Comparison of ENCODE assay signal across 10 cellular contexts in the genomic region with DNA sequence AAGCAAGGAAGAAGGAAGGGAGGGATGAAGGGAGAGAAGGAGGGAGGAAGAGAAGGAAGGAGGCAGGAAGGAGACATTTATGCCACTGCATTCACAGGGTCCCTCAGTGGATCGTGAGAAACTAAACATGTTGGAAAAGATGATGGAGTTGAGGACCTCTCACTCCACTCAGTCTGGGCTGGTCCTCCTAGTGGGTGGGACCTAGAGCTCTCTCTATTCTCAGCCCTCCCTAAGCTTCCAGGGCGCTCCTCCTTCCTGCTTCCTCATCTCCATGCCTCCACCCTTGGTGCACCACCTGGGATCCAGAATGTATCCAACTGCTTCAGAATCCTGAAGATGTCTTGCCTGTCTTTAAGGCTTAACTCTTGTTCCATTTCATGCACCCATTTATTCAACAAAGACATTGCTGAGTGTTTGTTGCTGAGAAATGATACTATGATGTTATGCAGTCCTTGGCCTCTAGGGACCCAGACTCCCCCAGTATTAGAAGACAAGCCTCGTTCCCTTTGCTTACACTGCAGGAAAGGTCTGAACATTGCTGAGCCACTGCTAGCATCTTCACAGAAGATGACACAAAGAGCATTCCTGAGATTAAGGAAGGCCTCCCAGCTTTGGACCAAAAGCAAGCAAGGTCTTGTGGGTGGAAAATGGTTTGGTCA.
A peak's percentile ranks its signal among the peaks of the same experiment; 100 is the strongest.
DNase-seq lines count a peak whose midpoint lies in the region; ATAC-seq, FAIRE-seq and TF ChIP-seq lines count a peak whose summit lies in the region.
"Had no signal": no experiment of that assay in that cellular context is flagged by ENCODE, and none has a peak within 500 bp of the region (broad histone marks: within the 10 kb centered on the region; RNA-seq: fewer than 3 reads in every experiment).

No MANE protein-coding gene starts in this region.

- H3K27me3 ChIP-seq in BE2C (no peaks in the 10 kb centered on the region), small intestine (ENCODE audit: control insufficient read depth in 2 of 2, insufficient read depth in 2 of 2, low read length in 2 of 2) (no peaks in the 10 kb centered on the region), Karpas-422 (ENCODE audit: low read length) (no peaks in the 10 kb centered on the region)

- no peak overlapping the region for H3K27ac Mint-ChIP-seq in endothelial cell (ENCODE audit: unreplicated experiment)
- H3K27ac Mint-ChIP-seq: stimulated activated naive CD8-positive, alpha-beta T cell treated with anti-CD3 and anti-CD28 coated beads, Interleukin-15, Interleukin-2, amounts not matched to agents 100 ng/mL and 50 ng/mL, for 24 hours had no signal

- H3K9me3 Mint-ChIP-seq in endothelial cell (ENCODE audit: unreplicated experiment), result no peaks in the 10 kb centered on the region
- H3K9me3 Mint-ChIP-seq: activated T-cell treated with anti-CD3 and anti-CD28 coated beads, Interleukin-2, amount 50 U/mL, for 4 hours; stimulated activated naive CD8-positive, alpha-beta T cell treated with anti-CD3 and anti-CD28 coated beads, Interleukin-15, Interleukin-2, amounts not matched to agents 100 ng/mL and 50 ng/mL, for 24 hours had no signal

- H3K79me2 ChIP-seq in Karpas-422 (ENCODE audit: low read length), result no peaks in the 10 kb centered on the region

- peaks cover 4% of the 10 kb centered on the region for H3K4me1 Mint-ChIP-seq in endothelial cell (ENCODE audit: unreplicated experiment)

- no peak overlapping the region for H2AFZ ChIP-seq in Karpas-422 (ENCODE audit: low read length)

- H3K4me2 ChIP-seq in Karpas-422 (ENCODE audit: low read depth, low read length, poor library complexity, severe bottlenecking), result no peak overlapping the region

- peaks cover 4% of the 10 kb centered on the region for H3K36me3 Mint-ChIP-seq in endothelial cell (ENCODE audit: low read depth, unreplicated experiment)

- no peaks in the 10 kb centered on the region for H3K36me3 ChIP-seq in BE2C
- no peaks in the 10 kb centered on the region for H3K36me3 ChIP-seq in small intestine (ENCODE audit: control insufficient read depth in 2 of 2, insufficient read depth in 2 of 2, low read length in 2 of 2)
- no peaks in the 10 kb centered on the region for H3K36me3 ChIP-seq in Karpas-422 (ENCODE audit: insufficient read depth, low read length)

- H3K9ac ChIP-seq in Karpas-422 (ENCODE audit: low read length), result no peak overlapping the region

- H3K27ac ChIP-seq in small intestine (ENCODE audit: low read depth in 1 of 2, low read length in 1 of 2) (no peak overlapping the region), Karpas-422 (ENCODE audit: low read length) (no peak overlapping the region)

- FAIRE-seq in small intestine (lab: Jason Lieb, UNC), result no peak

- no peaks in the 10 kb centered on the region for H3K9me2 ChIP-seq in Karpas-422 (replicated peaks; ENCODE audit: insufficient read depth, low read length)

- DNase-seq in BE2C (no peak), endothelial cell (ENCODE audit: low spot score) (no peak), small intestine (no peak), Karpas-422 (no peak), NCI-H187 treated with DMSO at 0.1 percent for 48 hours (lab: John Stamatoyannopoulos, UW) (no peak)
- DNase-seq in stimulated activated CD4-positive, alpha-beta T cell treated with anti-CD3 and anti-CD28 coated beads, Interleukin-2, amount 100 ng/mL, for 24 hours, result no peak
- DNase-seq: activated T-cell treated with anti-CD3 and anti-CD28 coated beads, Interleukin-2, amount 50 U/mL, for 4 hours had no signal

- peak; percentile 86 for ATAC-seq in GM19438 (IDR thresholded peaks at IDR 0.05; ENCODE audit: low read depth, unreplicated experiment)
- peak; percentile 81 for ATAC-seq in HG03521 (IDR thresholded peaks at IDR 0.05; ENCODE audit: unreplicated experiment)
- ATAC-seq: activated T-cell treated with anti-CD3 and anti-CD28 coated beads, Interleukin-2, amount 50 U/mL, for 4 hours had no signal

- H4K20me1 ChIP-seq in Karpas-422 (ENCODE audit: insufficient read depth, low read depth, low read length), result no peaks in the 10 kb centered on the region

- TF ChIP-seq CTCF in BE2C (IDR thresholded peaks at IDR 0.05; ENCODE audit: low read depth, low read length) (peak; percentile 35), endothelial cell (IDR thresholded peaks at IDR 0.05; ENCODE audit: unreplicated experiment) (peak; percentile 41)

- peaks cover 10% of the 10 kb centered on the region for H3K27me3 Mint-ChIP-seq in endothelial cell (ENCODE audit: unreplicated experiment)

- WGBS in small intestine, 3 donors, result 59 to 65% (median 61%) methylated on average over 3 of the region's 3 CpGs

- H3K9me3 ChIP-seq in BE2C (no peaks in the 10 kb centered on the region), small intestine (ENCODE audit: control insufficient read depth, low read depth) (no peaks in the 10 kb centered on the region), Karpas-422 (ENCODE audit: low read length) (no peaks in the 10 kb centered on the region)

- no peak overlapping the region for H3K4me3 ChIP-seq in BE2C (ENCODE audit: low read depth, low read length)
- no peak overlapping the region for H3K4me3 ChIP-seq in small intestine (ENCODE audit: low read depth in 1 of 2, low read length in 2 of 2)
- no peak overlapping the region for H3K4me3 ChIP-seq in Karpas-422 (ENCODE audit: low read length)

- H3K4me1 ChIP-seq in BE2C (no peaks in the 10 kb centered on the region), small intestine (ENCODE audit: control insufficient read depth in 2 of 2, insufficient read depth in 1 of 2, low read depth in 1 of 2, low read length in 1 of 2) (peaks cover 0 to 2% of the 10 kb centered on the region in 2 donors), Karpas-422 (ENCODE audit: low read length) (no peaks in the 10 kb centered on the region)

- H3K4me3 Mint-ChIP-seq in endothelial cell (ENCODE audit: unreplicated experiment), result no peak overlapping the region
- H3K4me3 Mint-ChIP-seq: activated T-cell treated with anti-CD3 and anti-CD28 coated beads, Interleukin-2, amount 50 U/mL, for 4 hours; stimulated activated naive CD8-positive, alpha-beta T cell treated with anti-CD3 and anti-CD28 coated beads, Interleukin-15, Interleukin-2, amounts not matched to agents 100 ng/mL and 50 ng/mL, for 24 hours had no signal
